Comparison of ENCODE assay signal across 8 cellular contexts in genomic region chr9:110047232-110047954, GRCh38.
A peak's percentile ranks its signal among the peaks of the same experiment; 100 is the strongest.
DNase-seq lines count a peak whose midpoint lies in the region; ATAC-seq and TF ChIP-seq lines count a peak whose summit lies in the region.

No MANE protein-coding gene starts in this region.

- H3K9me3 Mint-ChIP-seq in brain (peaks cover 0 to 4% (median 0%) of the 10 kb centered on the region in 5 experiments), nephron (no peaks in the 10 kb centered on the region)

- H3K27ac Mint-ChIP-seq in brain (peak overlapping the region; percentile 51 to 96 (median 83)), nephron (peak overlapping the region in 1 of 3 experiments; percentile 19)

- H3K4me3 Mint-ChIP-seq in brain (peak overlapping the region; percentile 92 to 94 (median 93)), nephron (peak overlapping the region; percentile 89 to 92 (median 89))

- peaks cover 45% of the 10 kb centered on the region for H3K4me1 Mint-ChIP-seq in brain
- H3K4me1 Mint-ChIP-seq in nephron, result peaks cover 34% of the 10 kb centered on the region

- ATAC-seq in GM18873 (IDR thresholded peaks at IDR 0.05; ENCODE audit: low FRiP score, unreplicated experiment) (peak; percentile 35), HG02973 (IDR thresholded peaks at IDR 0.05; ENCODE audit: unreplicated experiment) (peak; percentile 24), HG02642 (IDR thresholded peaks at IDR 0.05; ENCODE audit: poor library complexity, unreplicated experiment) (no peak)

- no peaks in the 10 kb centered on the region for H3K36me3 Mint-ChIP-seq in brain
- H3K36me3 Mint-ChIP-seq in nephron (ENCODE audit: low read depth), result no peaks in the 10 kb centered on the region

- TF ChIP-seq CTCF in brain (conservative IDR thresholded peaks at IDR 0.05) (no peak), nephron (IDR thresholded peaks at IDR 0.05; ENCODE audit: unreplicated experiment in 3 of 3) (no peak)

- H3K27me3 Mint-ChIP-seq in brain (peaks cover 28% of the 10 kb centered on the region), nephron (ENCODE audit: low read depth) (peaks cover 43% of the 10 kb centered on the region)

- DNase-seq in NCI-H526 treated with DMSO at 0.1 percent for 48 hours (lab: John Stamatoyannopoulos, UW) (no peak), NOMO-1 treated with DMSO at 0.1 percent for 48 hours (lab: John Stamatoyannopoulos, UW; ENCODE audit: unreplicated experiment) (no peak), kidney glomerular epithelial cell (lab: John Stamatoyannopoulos, UW) (no peak)
